17 cellular contexts compared by ENCODE assay signal in the genomic region with DNA sequence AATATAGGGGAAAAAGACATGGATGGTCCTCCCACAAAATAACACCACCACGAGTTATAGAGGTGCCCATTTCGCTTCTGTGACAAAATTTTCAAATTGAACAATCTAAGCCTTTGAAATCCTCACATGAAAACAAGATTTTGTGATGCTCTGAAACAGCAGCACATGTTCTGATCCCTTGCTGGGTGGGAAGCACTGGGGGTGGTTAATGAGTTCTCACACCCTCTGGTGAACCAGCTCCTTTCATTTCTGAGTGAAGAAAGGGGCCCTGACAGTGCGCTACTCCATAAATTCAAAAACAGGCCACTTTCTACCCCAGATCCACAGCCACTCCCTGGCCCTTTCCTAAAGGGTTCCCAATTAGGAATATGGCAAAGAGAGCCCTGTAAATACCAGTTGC.
"Had no signal": no experiment of that assay in that cellular context is flagged by ENCODE, and none has a peak within 500 bp of the region (broad histone marks: within the 10 kb centered on the region; RNA-seq: fewer than 3 reads in every experiment).

No MANE protein-coding gene starts in this region.

- H3K27me3 Mint-ChIP-seq: activated CD4-positive, alpha-beta T cell treated with anti-CD3 and anti-CD28 coated beads for 36 hours; activated CD8-positive, alpha-beta T cell treated with anti-CD3 and anti-CD28 coated beads for 36 hours; activated T-helper 17 cell treated with anti-CD3 and anti-CD28 coated beads, Interleukin-2, amount 50 U/mL, for 72 hours had no signal

- H3K36me3 ChIP-seq: lower lobe of right lung, transverse colon, vagina, WERI-Rb-1 had no signal

- H3K27ac Mint-ChIP-seq: activated CD4-positive, alpha-beta T cell treated with anti-CD3 and anti-CD28 coated beads for 36 hours; activated CD8-positive, alpha-beta T cell treated with anti-CD3 and anti-CD28 coated beads for 36 hours; activated T-helper 17 cell treated with anti-CD3 and anti-CD28 coated beads, Interleukin-2, amount 50 U/mL, for 72 hours had no signal

- H3K4me3 ChIP-seq: body of pancreas, lower lobe of right lung, transverse colon, vagina had no signal

- H3K27me3 ChIP-seq: body of pancreas, transverse colon, vagina had no signal

- H3K4me3 Mint-ChIP-seq: activated CD4-positive, alpha-beta T cell treated with anti-CD3 and anti-CD28 coated beads for 36 hours; activated CD8-positive, alpha-beta T cell treated with anti-CD3 and anti-CD28 coated beads for 36 hours; activated T-helper 17 cell treated with anti-CD3 and anti-CD28 coated beads, Interleukin-2, amount 50 U/mL, for 72 hours had no signal

- H3K27ac ChIP-seq: body of pancreas, lower lobe of right lung, vagina, WERI-Rb-1 had no signal

- H3K9me3 Mint-ChIP-seq: activated CD8-positive, alpha-beta T cell treated with anti-CD3 and anti-CD28 coated beads for 36 hours had no signal

- DNase-seq: activated CD4-positive, alpha-beta T cell treated with anti-CD3 and anti-CD28 coated beads for 36 hours; activated CD8-positive, alpha-beta T cell treated with anti-CD3 and anti-CD28 coated beads for 36 hours; activated naive CD4-positive, alpha-beta T cell; activated T-cell treated with anti-CD3 and anti-CD28 coated beads, Interleukin-2, amount 50 U/mL, for 1 hour; body of pancreas; cortex of kidney; hippocampal formation; islet precursor cell; left colon; lower lobe of right lung; stimulated activated CD4-positive, alpha-beta T cell treated with anti-CD3 and anti-CD28 coated beads, Interleukin-2, amount 100 ng/mL, for 24 hours; stimulated activated naive CD8-positive, alpha-beta T cell treated with anti-CD3 and anti-CD28 coated beads, Interleukin-15, Interleukin-2, amounts not matched to agents 100 U/mL and 50 U/mL, for 24 hours; substantia nigra; transverse colon; WERI-Rb-1 had no signal

- H3K9me3 ChIP-seq: body of pancreas, lower lobe of right lung, transverse colon, vagina had no signal

- ATAC-seq: activated CD4-positive, alpha-beta T cell treated with anti-CD3 and anti-CD28 coated beads for 36 hours; activated CD8-positive, alpha-beta T cell treated with anti-CD3 and anti-CD28 coated beads for 36 hours; activated T-helper 17 cell treated with anti-CD3 and anti-CD28 coated beads, Interleukin-2, amount 50 U/mL, for 72 hours; body of pancreas; left colon; lower lobe of right lung; stimulated activated naive CD8-positive, alpha-beta T cell treated with anti-CD3 and anti-CD28 coated beads, Interleukin-15, Interleukin-2, amounts not matched to agents 100 U/mL and 50 U/mL, for 24 hours had no signal
